Comparison of ENCODE assay signal across 14 cellular contexts in genomic region chr1:147676306-147677085, GRCh38. TPM values are rescaled to one million over a fixed set of nuclear protein-coding genes. Genes with fewer than 3 reads are reported as not detected.
DNase-seq lines count a peak whose midpoint lies in the region; ATAC-seq and TF ChIP-seq lines count a peak whose summit lies in the region.
"Had no signal": no experiment of that assay in that cellular context is flagged by ENCODE, and none has a peak within 500 bp of the region (broad histone marks: within the 10 kb centered on the region; RNA-seq: fewer than 3 reads in every experiment).

No MANE protein-coding gene starts in this region.

- no peak overlapping the region for H2AFZ ChIP-seq in fibroblast of lung (ENCODE audit: low read length)

- H3K4me3 ChIP-seq in SJSA1 (no peak overlapping the region), fibroblast of lung (replicated peaks in 1 of 4; ENCODE audit: control extremely low read depth in 1 of 4, insufficient read depth in 1 of 4, low read depth in 3 of 4, low read length in 4 of 4) (no peak overlapping the region), gastrocnemius medialis (no peak overlapping the region), transverse colon (no peak overlapping the region)

- intact Hi-C loops in gastrocnemius medialis (cut with DNase I; ENCODE audit: low total_unique reads) (no loop called here), transverse colon (cut with DNase I; ENCODE audit: low total_unique reads) (no loop called here)

- H3K4me2 ChIP-seq in fibroblast of lung (ENCODE audit: extremely low read depth, insufficient read depth, low read length) = no peak overlapping the region

- H3K4me1 ChIP-seq in SJSA1 (replicated peaks) (peaks cover 20% of the 10 kb centered on the region), fibroblast of lung (ENCODE audit: control insufficient read depth, extremely low read depth, insufficient read depth, low read length) (peaks cover 2% of the 10 kb centered on the region), gastrocnemius medialis (no peaks in the 10 kb centered on the region), transverse colon (no peaks in the 10 kb centered on the region)

- in situ Hi-C loops in gastrocnemius medialis (cut with MboI; ENCODE audit: low sequenced_read_pairs in 4 of 4) (no loop called here), transverse colon (cut with MboI; ENCODE audit: low pct_ligation_motif_present in 1 of 4, low pct_unique_long_range_greater_than_20kb in 1 of 4, low sequenced_read_pairs in 3 of 4) (no loop called here)

- no peak for TF ChIP-seq EP300 in transverse colon (IDR thresholded peaks at IDR 0.05; ENCODE audit: low read depth)

- TF ChIP-seq CTCF in fibroblast of lung (conservative IDR thresholded peaks at IDR 0.05 in 1 of 2, IDR thresholded peaks at IDR 0.05 in 1 of 2; ENCODE audit: low read depth in 1 of 2, low read length in 2 of 2) (no peak), gastrocnemius medialis (IDR thresholded peaks at IDR 0.05 in 4 of 5, conservative IDR thresholded peaks at IDR 0.05 in 1 of 5) (no peak), transverse colon (IDR thresholded peaks at IDR 0.05) (no peak)

- H3K27ac ChIP-seq in SJSA1 = peak overlapping the region; percentile 79
- no peak overlapping the region for H3K27ac ChIP-seq in fibroblast of lung (ENCODE audit: insufficient read depth, low read length)
- no peak overlapping the region for H3K27ac ChIP-seq in gastrocnemius medialis
- no peak overlapping the region for H3K27ac ChIP-seq in transverse colon

- WGBS in transverse colon (ENCODE audit: low coverage in 1 of 2), 2 donors = 51 to 65% methylated on average over 3 to 4 of the region's 4 CpGs

- ATAC-seq in HG03175 (IDR thresholded peaks at IDR 0.05; ENCODE audit: unreplicated experiment) = no peak
- no peak for ATAC-seq in gastrocnemius medialis
- ATAC-seq: activated T-helper 17 cell treated with anti-CD3 and anti-CD28 coated beads, Interleukin-2, amount 50 U/mL, for 72 hours; left ventricle myocardium superior had no signal

- H4K20me1 ChIP-seq in fibroblast of lung (ENCODE audit: control insufficient read depth, extremely low read depth, insufficient read depth, low read length) = no peaks in the 10 kb centered on the region

- H3K27me3 ChIP-seq in SJSA1 (replicated peaks) = no peaks in the 10 kb centered on the region
- no peaks in the 10 kb centered on the region for H3K27me3 ChIP-seq in fibroblast of lung (ENCODE audit: control insufficient read depth, insufficient read depth, low read length)
- no peaks in the 10 kb centered on the region for H3K27me3 ChIP-seq in gastrocnemius medialis
- no peaks in the 10 kb centered on the region for H3K27me3 ChIP-seq in transverse colon

- TF ChIP-seq POLR2A in gastrocnemius medialis (IDR thresholded peaks at IDR 0.05) (no peak), transverse colon (IDR thresholded peaks at IDR 0.05) (no peak)

- H3K36me3 ChIP-seq in SJSA1 (no peaks in the 10 kb centered on the region), fibroblast of lung (ENCODE audit: control insufficient read depth, insufficient read depth, low read length) (no peaks in the 10 kb centered on the region), gastrocnemius medialis (no peaks in the 10 kb centered on the region), transverse colon (no peaks in the 10 kb centered on the region)

- DNase-seq in H4 (ENCODE audit: low spot score) = peak; percentile 25
- peak in 1 of 2 experiments; percentile 67 for DNase-seq in SJSA1 (ENCODE audit: low read depth in 1 of 2, low spot score in 2 of 2)
- DNase-seq in fibroblast of lung (ENCODE audit: low read depth in 2 of 2) = peak; percentile 74 to 80
- DNase-seq in renal cortical epithelial cell (ENCODE audit: low read depth) = peak; percentile 86
- no peak for DNase-seq in LoVo (ENCODE audit: low spot score)
- no peak for DNase-seq in gastrocnemius medialis
- DNase-seq in transverse colon = no peak
- DNase-seq: activated CD4-positive, alpha-beta T cell treated with anti-CD3 and anti-CD28 coated beads, Interleukin-2, amount 10 ng/mL, durations not matched to agents 24 days and 14 days; DMS79; left ventricle myocardium superior; NCI-H1417 treated with DMSO at 0.1 percent for 48 hours; NCI-H82 had no signal

- H3K79me2 ChIP-seq in fibroblast of lung (ENCODE audit: control insufficient read depth, insufficient read depth, low read length) = no peaks in the 10 kb centered on the region

- H3K9ac ChIP-seq in fibroblast of lung (ENCODE audit: insufficient read depth, low read length) = no peak overlapping the region

- H3K9me3 ChIP-seq in SJSA1 (replicated peaks) = no peaks in the 10 kb centered on the region
- no peaks in the 10 kb centered on the region for H3K9me3 ChIP-seq in fibroblast of lung (ENCODE audit: control insufficient read depth, insufficient read depth, low read depth, low read length)
- H3K9me3 ChIP-seq in gastrocnemius medialis = no peaks in the 10 kb centered on the region
- peaks cover 0 to 14% of the 10 kb centered on the region in 2 donors for H3K9me3 ChIP-seq in transverse colon

RNA-seq across cellular contexts. Expression of gene ACP6, which starts 6.2 kb away (rescaled TPM):
- total RNA-seq in H4 (2014; rRNA removed; shearing (Covaris generic)) = 7.3 and 10.9 TPM in 2 replicates
- 2.9 and 10.1 TPM in 2 replicates for total RNA-seq in SJSA1 (2014; rRNA removed; shearing (Covaris generic))
- total RNA-seq in fibroblast of lung (5.1 and 7.4 TPM in 2 replicates), renal cortical epithelial cell (8.0 and 9.5 TPM in 2 replicates), gastrocnemius medialis (10 to 100 TPM in 2 of 4 donors, 1 to 10 TPM in 2; 3.9 to 11.4 (median 9.2) TPM), transverse colon (10 to 100 TPM in 3 of 4 donors, 1 to 10 TPM in 1; 7.5 to 25.7 (median 19.9) TPM)
- polyA plus RNA-seq in fibroblast of lung = 3.9 and 7.6 TPM in 2 replicates
- polyA plus RNA-seq in fibroblast of lung (2012) = 5.9 and 12.2 TPM in 2 replicates
- 5.3 and 11.6 TPM in 2 replicates for polyA minus RNA-seq in fibroblast of lung (ENCODE audit: low replicate concordance)

Comparison
In these comparisons a context has a peak if more than half of its experiments do, and no peak if none do; other contexts are left out.
1. DNase-seq: peak in H4 (single experiment), fibroblast of lung (2 of 2) and renal cortical epithelial cell (single experiment); none in LoVo (single experiment), gastrocnemius medialis (0 of 2) and transverse colon (single experiment).